In the genomic region with DNA sequence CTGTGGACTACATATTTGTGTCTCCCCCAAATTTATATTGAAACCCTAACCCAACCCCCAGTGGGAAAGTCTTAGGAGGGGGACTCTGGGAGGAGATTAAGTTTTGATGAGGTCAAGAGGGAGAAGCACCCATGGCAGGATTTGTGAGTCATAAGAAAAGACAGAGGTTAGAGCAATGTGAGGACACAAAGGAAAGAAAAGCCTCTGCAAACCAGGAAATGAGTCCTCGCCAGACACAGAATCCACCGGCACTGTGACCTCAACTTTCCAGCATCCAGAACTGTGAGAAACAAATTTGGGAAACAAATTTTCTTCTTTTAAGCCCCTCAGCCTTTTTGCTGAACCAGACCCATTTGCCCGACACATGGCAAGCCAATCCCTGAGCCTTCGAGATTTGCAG, we compare ENCODE assay signal across 2 cellular contexts.
TF ChIP-seq lines count a peak whose summit lies in the region.

No MANE protein-coding gene starts in this region.

TF ChIP-seq in SK-N-SH, 30 proteins besides CTCF, POLR2A, EP300 and RAD21 (continued from another document):
- TF ChIP-seq REST (IDR thresholded peaks at IDR 0.05; ENCODE audit: low read depth, low read length) (no peak), EZH2phosphoT487 (IDR thresholded peaks at IDR 0.05; ENCODE audit: borderline replicate concordance, low read depth) (no peak), NRF1 (IDR thresholded peaks at IDR 0.05; ENCODE audit: low read depth, low read length) (no peak), ELF1 (IDR thresholded peaks at IDR 0.05) (no peak; the same call in 1 of the 2 replicates)
- TF ChIP-seq, protein P1, sequence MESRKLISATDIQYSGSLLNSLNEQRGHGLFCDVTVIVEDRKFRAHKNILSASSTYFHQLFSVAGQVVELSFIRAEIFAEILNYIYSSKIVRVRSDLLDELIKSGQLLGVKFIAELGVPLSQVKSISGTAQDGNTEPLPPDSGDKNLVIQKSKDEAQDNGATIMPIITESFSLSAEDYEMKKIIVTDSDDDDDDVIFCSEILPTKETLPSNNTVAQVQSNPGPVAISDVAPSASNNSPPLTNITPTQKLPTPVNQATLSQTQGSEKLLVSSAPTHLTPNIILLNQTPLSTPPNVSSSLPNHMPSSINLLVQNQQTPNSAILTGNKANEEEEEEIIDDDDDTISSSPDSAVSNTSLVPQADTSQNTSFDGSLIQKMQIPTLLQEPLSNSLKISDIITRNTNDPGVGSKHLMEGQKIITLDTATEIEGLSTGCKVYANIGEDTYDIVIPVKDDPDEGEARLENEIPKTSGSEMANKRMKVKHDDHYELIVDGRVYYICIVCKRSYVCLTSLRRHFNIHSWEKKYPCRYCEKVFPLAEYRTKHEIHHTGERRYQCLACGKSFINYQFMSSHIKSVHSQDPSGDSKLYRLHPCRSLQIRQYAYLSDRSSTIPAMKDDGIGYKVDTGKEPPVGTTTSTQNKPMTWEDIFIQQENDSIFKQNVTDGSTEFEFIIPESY (IDR thresholded peaks at IDR 0.05; ENCODE audit: borderline replicate concordance, low read depth) = no peak
TF ChIP-seq in SK-N-SH: peak in this region for 0.

TF ChIP-seq in SK-N-SH treated with all-trans-retinoic acid at 6 μM for 48 hours, 23 proteins besides CTCF, POLR2A, EP300 and RAD21 (continued from another document):
- no peak for TF ChIP-seq TSHZ2 (CRISPR knock-in tag; IDR thresholded peaks at IDR 0.05)
- TF ChIP-seq ZNF8 (CRISPR knock-in tag; IDR thresholded peaks at IDR 0.05) = no peak
- TF ChIP-seq, protein P2, sequence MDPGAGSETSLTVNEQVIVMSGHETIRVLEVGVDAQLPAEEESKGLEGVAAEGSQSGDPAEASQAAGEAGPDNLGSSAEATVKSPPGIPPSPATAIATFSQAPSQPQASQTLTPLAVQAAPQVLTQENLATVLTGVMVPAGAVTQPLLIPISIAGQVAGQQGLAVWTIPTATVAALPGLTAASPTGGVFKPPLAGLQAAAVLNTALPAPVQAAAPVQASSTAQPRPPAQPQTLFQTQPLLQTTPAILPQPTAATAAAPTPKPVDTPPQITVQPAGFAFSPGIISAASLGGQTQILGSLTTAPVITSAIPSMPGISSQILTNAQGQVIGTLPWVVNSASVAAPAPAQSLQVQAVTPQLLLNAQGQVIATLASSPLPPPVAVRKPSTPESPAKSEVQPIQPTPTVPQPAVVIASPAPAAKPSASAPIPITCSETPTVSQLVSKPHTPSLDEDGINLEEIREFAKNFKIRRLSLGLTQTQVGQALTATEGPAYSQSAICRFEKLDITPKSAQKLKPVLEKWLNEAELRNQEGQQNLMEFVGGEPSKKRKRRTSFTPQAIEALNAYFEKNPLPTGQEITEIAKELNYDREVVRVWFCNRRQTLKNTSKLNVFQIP (CRISPR knock-in tag; IDR thresholded peaks at IDR 0.05; ENCODE audit: borderline replicate concordance, low read depth) = no peak
- no peak for TF ChIP-seq ZNF70 (CRISPR knock-in tag; IDR thresholded peaks at IDR 0.05)
- TF ChIP-seq PATZ1 (CRISPR knock-in tag; IDR thresholded peaks at IDR 0.05; ENCODE audit: borderline replicate concordance) = no peak
- TF ChIP-seq ZFP30 (CRISPR knock-in tag; IDR thresholded peaks at IDR 0.05) = no peak
- no peak for TF ChIP-seq ESRRG (CRISPR knock-in tag; IDR thresholded peaks at IDR 0.05)
- TF ChIP-seq TCF4 (CRISPR knock-in tag; IDR thresholded peaks at IDR 0.05; ENCODE audit: borderline replicate concordance) = no peak
- TF ChIP-seq CSDC2 (CRISPR knock-in tag; IDR thresholded peaks at IDR 0.05) = no peak
- no peak for TF ChIP-seq ZFP3 (CRISPR knock-in tag; IDR thresholded peaks at IDR 0.05)
- TF ChIP-seq CREB5 (CRISPR knock-in tag; IDR thresholded peaks at IDR 0.05; ENCODE audit: low read depth) = no peak
- no peak for TF ChIP-seq TOX (CRISPR knock-in tag; IDR thresholded peaks at IDR 0.05; ENCODE audit: borderline replicate concordance)
- TF ChIP-seq ZC3H10 (CRISPR knock-in tag; IDR thresholded peaks at IDR 0.05) = no peak
- TF ChIP-seq SNAI2 (CRISPR knock-in tag; IDR thresholded peaks at IDR 0.05) = no peak
- no peak for TF ChIP-seq ARNTL (CRISPR knock-in tag; IDR thresholded peaks at IDR 0.05; ENCODE audit: borderline replicate concordance, low read depth)
TF ChIP-seq in SK-N-SH treated with all-trans-retinoic acid at 6 μM for 48 hours: peak in this region for 0.
